In the genomic region with DNA sequence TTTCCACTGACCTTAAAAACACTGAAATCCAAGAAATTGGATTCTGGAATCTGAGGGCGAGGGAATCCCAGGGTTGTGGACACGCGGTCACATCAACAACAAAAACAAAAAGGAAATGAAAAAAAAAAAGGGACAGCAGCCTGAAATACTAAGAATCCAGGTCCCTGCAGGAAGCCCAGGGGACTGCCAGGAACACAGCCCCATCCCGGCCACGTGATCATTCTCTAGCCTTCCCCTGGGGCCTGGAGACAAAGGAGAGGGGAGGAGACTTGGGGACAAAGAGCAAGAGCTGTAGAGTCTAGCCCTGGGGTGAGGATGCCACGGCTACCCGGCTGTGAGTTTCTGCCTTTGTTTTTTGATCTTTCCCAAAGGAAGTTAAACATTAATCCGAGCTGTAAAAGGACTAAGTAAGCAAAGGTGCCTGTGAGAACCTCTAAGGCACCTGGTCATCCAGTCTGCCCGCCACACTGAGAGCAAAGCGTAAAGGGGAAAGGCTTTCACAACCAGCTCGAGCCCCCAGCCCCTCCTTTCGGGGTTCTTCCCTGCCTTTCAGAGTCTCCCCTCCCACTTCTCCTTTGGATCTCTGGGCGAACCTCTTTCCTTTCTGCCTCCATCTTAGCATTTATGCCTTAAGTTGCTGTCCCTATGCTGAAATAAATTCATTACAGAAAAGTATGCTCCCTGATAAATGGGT, we compare ENCODE assay signal across 9 cellular contexts. TPM values are rescaled to one million over a fixed set of nuclear protein-coding genes. Genes with fewer than 3 reads are reported as not detected.
DNase-seq lines count a peak whose midpoint lies in the region; ATAC-seq and TF ChIP-seq lines count a peak whose summit lies in the region.
"Had no signal": no experiment of that assay in that cellular context is flagged by ENCODE, and none has a peak within 500 bp of the region (broad histone marks: within the 10 kb centered on the region; RNA-seq: fewer than 3 reads in every experiment).

No MANE protein-coding gene starts in this region.

- H3K27ac Mint-ChIP-seq in activated CD4-positive, alpha-beta T cell treated with anti-CD3 and anti-CD28 coated beads, Interleukin-2, amount 10 ng/mL, durations not matched to agents 24 days and 14 days: no peak overlapping the region
- H3K27ac Mint-ChIP-seq: activated naive CD8-positive, alpha-beta T cell treated with anti-CD3 and anti-CD28 coated beads, Interleukin-2, amount 10 ng/mL, durations not matched to agents 7 days and 5 days had no signal

- H3K36me3 Mint-ChIP-seq in activated CD4-positive, alpha-beta T cell treated with anti-CD3 and anti-CD28 coated beads, Interleukin-2, amount 10 ng/mL, durations not matched to agents 24 days and 14 days (ENCODE audit: low read depth): no peaks in the 10 kb centered on the region
- H3K36me3 Mint-ChIP-seq: activated naive CD8-positive, alpha-beta T cell treated with anti-CD3 and anti-CD28 coated beads, Interleukin-2, amount 10 ng/mL, durations not matched to agents 7 days and 5 days had no signal

- DNase-seq in AG04450 (ENCODE audit: low read depth, low spot score) (no peak), LHCN-M2 (ENCODE audit: low read depth) (peak; percentile 67), SK-MEL-5 (ENCODE audit: low read depth, low spot score) (peak; percentile 74), fibroblast of the aortic adventitia (ENCODE audit: low read depth) (no peak), myocyte (ENCODE audit: low read depth) (peak; percentile 68), GM20000 (ENCODE audit: low spot score) (no peak)
- no peak for DNase-seq in activated CD4-positive, alpha-beta T cell treated with anti-CD3 and anti-CD28 coated beads, Interleukin-2, amount 10 ng/mL, durations not matched to agents 24 days and 14 days
- DNase-seq: activated naive CD8-positive, alpha-beta T cell treated with anti-CD3 and anti-CD28 coated beads, Interleukin-2, amount 10 ng/mL, durations not matched to agents 7 days and 5 days had no signal

- CTCF ChIA-PET in AG04450 (lab: Charles Lee): interaction anchor here (0.6 to 5.2 kb wide), 5 partner anchors 9 to 722 kb away, joined by 3 to 31 read pairs (median 4); no protein-coding TSS in a partner anchor

- ATAC-seq in GM21360 (IDR thresholded peaks at IDR 0.05; ENCODE audit: unreplicated experiment): no peak

- peaks cover 27% of the 10 kb centered on the region for H3K27me3 Mint-ChIP-seq in activated CD4-positive, alpha-beta T cell treated with anti-CD3 and anti-CD28 coated beads, Interleukin-2, amount 10 ng/mL, durations not matched to agents 24 days and 14 days

- POLR2A ChIA-PET in AG04450 (lab: Yijun Ruan, JAX): no interaction called here

- H3K27me3 ChIP-seq in AG04450 (ENCODE audit: control insufficient read depth, insufficient read depth, low read length): no peaks in the 10 kb centered on the region

- no peak overlapping the region for H3K4me3 Mint-ChIP-seq in activated CD4-positive, alpha-beta T cell treated with anti-CD3 and anti-CD28 coated beads, Interleukin-2, amount 10 ng/mL, durations not matched to agents 24 days and 14 days
- H3K4me3 Mint-ChIP-seq: activated naive CD8-positive, alpha-beta T cell treated with anti-CD3 and anti-CD28 coated beads, Interleukin-2, amount 10 ng/mL, durations not matched to agents 7 days and 5 days had no signal

- H3K9me3 ChIP-seq in AG04450 (ENCODE audit: control insufficient read depth, insufficient read depth, low read length): no peaks in the 10 kb centered on the region

- peak overlapping the region; percentile 21 for H3K27ac ChIP-seq in AG04450 (ENCODE audit: low read depth, low read length)

- no peaks in the 10 kb centered on the region for H3K9me3 Mint-ChIP-seq in activated CD4-positive, alpha-beta T cell treated with anti-CD3 and anti-CD28 coated beads, Interleukin-2, amount 10 ng/mL, durations not matched to agents 24 days and 14 days
- H3K9me3 Mint-ChIP-seq: activated naive CD8-positive, alpha-beta T cell treated with anti-CD3 and anti-CD28 coated beads, Interleukin-2, amount 10 ng/mL, durations not matched to agents 7 days and 5 days had no signal

- intact Hi-C loops in activated CD4-positive, alpha-beta T cell treated with anti-CD3 and anti-CD28 coated beads, Interleukin-2, amount 10 ng/mL, durations not matched to agents 24 days and 14 days (cut with micrococcal nuclease): no loop called here

- in situ Hi-C loops in SK-MEL-5 (cut with HindIII; ENCODE audit: low pct_unique_long_range_greater_than_20kb, low sequenced_read_pairs): no loop called here

- H3K4me1 Mint-ChIP-seq in activated CD4-positive, alpha-beta T cell treated with anti-CD3 and anti-CD28 coated beads, Interleukin-2, amount 10 ng/mL, durations not matched to agents 24 days and 14 days: peaks cover 2% of the 10 kb centered on the region

- TF ChIP-seq CTCF in AG04450 (IDR thresholded peaks at IDR 0.05; ENCODE audit: low read depth, low read length): peak; percentile 25
- TF ChIP-seq CTCF in fibroblast of the aortic adventitia (IDR thresholded peaks at IDR 0.05; ENCODE audit: insufficient read depth, low read length): peak; percentile 22
- no peak for TF ChIP-seq CTCF in GM20000 (IDR thresholded peaks at IDR 0.05; ENCODE audit: extremely low read depth, missing control alignments)

- H3K4me3 ChIP-seq in AG04450 (ENCODE audit: low read depth, low read length) (no peak overlapping the region; the same call in 1 of the 2 replicates), fibroblast of the aortic adventitia (ENCODE audit: low read depth, low read length) (no peak overlapping the region)

RNA-seq across cellular contexts. Expression of a gene that starts 24.1 kb away (rescaled TPM):
- 0.05 and 0.07 TPM in 2 replicates for polyA plus RNA-seq in AG04450 (2011; rRNA removed)
- not detected in 2 replicates for polyA minus RNA-seq in AG04450 (2011; rRNA and poly(A)+ RNA removed)
- total RNA-seq in LHCN-M2 (2014; rRNA removed) (not detected in 2 replicates), fibroblast of the aortic adventitia (ENCODE audit: low replicate concordance) (not detected in 2 replicates), myocyte (0.11 TPM in 1 of 2 replicates, not detected in the other)
- 0.06 TPM for polyA plus RNA-seq in LHCN-M2 (2012)
- total RNA-seq in SK-MEL-5 (2014; rRNA removed; shearing (Covaris generic)): not detected in 2 replicates
- polyA plus RNA-seq in SK-MEL-5 (2015; cell fraction: cytosol; rRNA removed): not detected in 2 replicates
- polyA plus RNA-seq in SK-MEL-5 (2015; cell fraction: nucleus; rRNA removed): not detected in 2 replicates
- polyA plus RNA-seq in myocyte (2012): not detected
- total RNA-seq in activated CD4-positive, alpha-beta T cell treated with anti-CD3 and anti-CD28 coated beads, Interleukin-2, amount 10 ng/mL, durations not matched to agents 24 days and 14 days: not detected in 2 replicates
- total RNA-seq: activated naive CD8-positive, alpha-beta T cell treated with anti-CD3 and anti-CD28 coated beads, Interleukin-2, amount 10 ng/mL, durations not matched to agents 7 days and 5 days had no signal

RNA-seq across cellular contexts. Expression of a gene that starts 57.9 kb away (rescaled TPM):
- 12.6 and 18.4 TPM in 2 replicates for polyA plus RNA-seq in AG04450 (2011; rRNA removed)
- polyA minus RNA-seq in AG04450 (2011; rRNA and poly(A)+ RNA removed): 8.0 and 13.4 TPM in 2 replicates
- 54.2 and 55.3 TPM in 2 replicates for total RNA-seq in LHCN-M2 (2014; rRNA removed)
- 12.5 TPM for polyA plus RNA-seq in LHCN-M2 (2012)
- total RNA-seq in SK-MEL-5 (2014; rRNA removed; shearing (Covaris generic)): 46.3 and 46.9 TPM in 2 replicates
- 24.9 and 33.3 TPM in 2 replicates for polyA plus RNA-seq in SK-MEL-5 (2015; cell fraction: cytosol; rRNA removed)
- polyA plus RNA-seq in SK-MEL-5 (2015; cell fraction: nucleus; rRNA removed): 17.9 and 19.3 TPM in 2 replicates
- total RNA-seq in fibroblast of the aortic adventitia (ENCODE audit: low replicate concordance): 13.7 and 33.4 TPM in 2 replicates
- total RNA-seq in myocyte: 17.2 and 17.5 TPM in 2 replicates
- polyA plus RNA-seq in myocyte (2012): 7.9 TPM
- total RNA-seq in activated CD4-positive, alpha-beta T cell treated with anti-CD3 and anti-CD28 coated beads, Interleukin-2, amount 10 ng/mL, durations not matched to agents 24 days and 14 days: 79.7 and 79.8 TPM in 2 replicates

Comparison
In these comparisons a context has a peak if more than half of its experiments do, and no peak if none do; other contexts are left out.
1. DNase-seq: peak in LHCN-M2 (single experiment), SK-MEL-5 (single experiment) and myocyte (single experiment); none in AG04450 (single experiment), fibroblast of the aortic adventitia (single experiment), activated CD4-positive, alpha-beta T cell treated with anti-CD3 and anti-CD28 coated beads, Interleukin-2, amount 10 ng/mL, durations not matched to agents 24 days and 14 days (single experiment) and GM20000 (single experiment).